Comparison of ENCODE assay signal across 15 cellular contexts in the genomic region with DNA sequence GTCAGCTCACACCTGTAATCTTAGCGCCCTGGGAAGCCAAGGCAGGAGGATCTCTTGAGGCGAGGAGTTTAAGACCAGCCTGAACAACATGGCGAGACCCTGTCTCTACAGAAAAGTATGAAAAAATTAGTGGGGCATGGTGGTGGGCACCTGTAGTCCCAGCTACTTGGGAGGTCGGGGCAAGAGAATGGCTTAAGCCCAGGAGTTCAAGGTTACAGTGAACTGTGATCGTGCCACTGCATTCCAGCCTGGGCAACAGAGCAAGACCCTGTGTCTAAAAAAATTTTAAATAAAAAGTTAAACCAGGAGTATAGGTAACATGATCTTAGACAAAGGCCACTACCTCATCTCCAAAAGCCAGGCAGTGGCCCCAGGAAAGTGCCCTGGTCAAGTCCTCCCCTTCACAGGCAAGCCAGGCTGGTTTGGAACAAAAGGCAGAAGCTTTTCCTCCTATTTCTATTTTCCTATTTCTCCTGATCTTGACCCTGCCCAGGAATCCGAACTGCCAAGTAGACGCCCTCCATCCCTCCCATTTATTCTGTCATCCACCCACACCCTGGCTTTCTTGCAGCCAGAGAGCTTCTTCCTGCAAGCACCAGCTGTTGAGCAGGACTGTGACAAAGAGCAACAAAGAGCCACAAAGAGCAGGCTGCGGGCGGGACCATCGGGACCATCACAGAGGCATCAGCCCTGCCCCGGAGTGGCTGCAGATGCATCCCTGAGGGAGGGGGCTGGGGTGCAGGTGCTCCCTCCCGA.
DNase-seq lines count a peak whose midpoint lies in the region; ATAC-seq, FAIRE-seq and TF ChIP-seq lines count a peak whose summit lies in the region.
"Had no signal": no experiment of that assay in that cellular context is flagged by ENCODE, and none has a peak within 500 bp of the region (broad histone marks: within the 10 kb centered on the region; RNA-seq: fewer than 3 reads in every experiment).

No MANE protein-coding gene starts in this region.

- H2AFZ ChIP-seq in endothelial cell of umbilical vein (ENCODE audit: low read depth, low read length), result no peak overlapping the region

- peak; percentile 40 for DNase-seq in MG63
- peak; percentile 47 for DNase-seq in endothelial cell of umbilical vein (ENCODE audit: low read depth, low spot score)
- DNase-seq in right lobe of liver, result no peak
- peak; percentile 71 for DNase-seq in small intestine
- no peak for DNase-seq in T-helper 1 cell
- DNase-seq in mesenteric fat pad (ENCODE audit: low spot score), result no peak
- DNase-seq in stimulated activated CD4-positive, alpha-beta T cell treated with anti-CD3 and anti-CD28 coated beads, Interleukin-4, amount 100 ng/mL, for 24 hours, result no peak
- DNase-seq: activated CD4-positive, alpha-beta memory T cell treated with anti-CD3 and anti-CD28 coated beads, Interleukin-2, amount 10 ng/mL, durations not matched to agents 7 days and 5 days; activated naive CD4-positive, alpha-beta T cell; CD8-positive, alpha-beta T cell; immature natural killer cell; occipital lobe; OCI-M1; stimulated activated CD4-positive, alpha-beta T cell treated with anti-CD3 and anti-CD28 coated beads, Interleukin-4, amount 100 ng/mL, for 4 hours had no signal

- no peak overlapping the region for H3K9ac ChIP-seq in endothelial cell of umbilical vein (replicated peaks; ENCODE audit: extremely low read depth, insufficient read depth, low read length)

- dilution Hi-C loops in endothelial cell of umbilical vein (cut with MboI; ENCODE audit: extremely low pct_ligation_motif_present, low sequenced_read_pairs), result no loop called here

- H3K9me3 ChIP-seq in MG63 (no peaks in the 10 kb centered on the region), endothelial cell of umbilical vein (replicated peaks; ENCODE audit: control insufficient read depth, insufficient read depth, low read length) (no peaks in the 10 kb centered on the region), right lobe of liver (no peaks in the 10 kb centered on the region), small intestine (ENCODE audit: control insufficient read depth, low read depth) (no peaks in the 10 kb centered on the region)

- H3K36me3 ChIP-seq in MG63 (no peaks in the 10 kb centered on the region), endothelial cell of umbilical vein (ENCODE audit: control insufficient read depth in 2 of 2, extremely low read depth in 1 of 2, insufficient read depth in 2 of 2, low read length in 2 of 2) (no peaks in the 10 kb centered on the region), right lobe of liver (no peaks in the 10 kb centered on the region), small intestine (ENCODE audit: control insufficient read depth in 2 of 2, insufficient read depth in 2 of 2, low read length in 2 of 2) (no peaks in the 10 kb centered on the region)

- H3K4me2 ChIP-seq in endothelial cell of umbilical vein (ENCODE audit: insufficient read depth, low read length), result peak overlapping the region; percentile 34

- H3K27me3 ChIP-seq in MG63, result no peaks in the 10 kb centered on the region
- peaks cover 0 to 4% of the 10 kb centered on the region in 2 experiments for H3K27me3 ChIP-seq in endothelial cell of umbilical vein (ENCODE audit: control insufficient read depth in 2 of 2, insufficient read depth in 2 of 2, low read length in 2 of 2)
- H3K27me3 ChIP-seq in right lobe of liver, result no peaks in the 10 kb centered on the region
- peaks cover 0 to 3% of the 10 kb centered on the region in 2 donors for H3K27me3 ChIP-seq in small intestine (ENCODE audit: control insufficient read depth in 2 of 2, insufficient read depth in 2 of 2, low read length in 2 of 2)

- no peaks in the 10 kb centered on the region for H3K79me2 ChIP-seq in endothelial cell of umbilical vein (ENCODE audit: control insufficient read depth, insufficient read depth, low read length)

- H3K4me1 ChIP-seq in endothelial cell of umbilical vein (ENCODE audit: control insufficient read depth, extremely low read depth, insufficient read depth, low read length) (peaks cover 22% of the 10 kb centered on the region), right lobe of liver (peaks cover 0 to 36% (median 15%) of the 10 kb centered on the region in 4 donors), small intestine (ENCODE audit: control insufficient read depth in 2 of 2, insufficient read depth in 1 of 2, low read depth in 1 of 2, low read length in 1 of 2) (peaks cover 4% of the 10 kb centered on the region in 2 donors)

- ATAC-seq in right lobe of liver (peak; percentile 1 to 47 (median 10)), GM18861 (IDR thresholded peaks at IDR 0.05; ENCODE audit: unreplicated experiment) (no peak)
- ATAC-seq: CD8-positive, alpha-beta T cell had no signal

- intact Hi-C loops in endothelial cell of umbilical vein (cut with micrococcal nuclease) (loop anchor here (1.0 to 5.0 kb wide), 4 partner anchors 24 to 680 kb away; partner anchors contain the start of genes AFDN and CEP43), right lobe of liver (cut with DNase I) (no loop called here)

- H3K27ac ChIP-seq in endothelial cell of umbilical vein (ENCODE audit: insufficient read depth, low read depth, low read length) (no peak overlapping the region), right lobe of liver (peak overlapping the region; percentile 60 to 75 (median 65)), small intestine (ENCODE audit: low read depth in 1 of 2, low read length in 1 of 2) (peak overlapping the region; percentile 56 to 75)

- 37% methylated on average over 11 of the region's 12 CpGs for WGBS in right lobe of liver (ENCODE audit: insufficient coverage, low coverage, low lambda C conversion rate, missing lambda C conversion rate)
- 32 to 54% (median 34%) methylated on average over 12 of the region's 12 CpGs for WGBS in small intestine, 3 donors

- no peaks in the 10 kb centered on the region for H4K20me1 ChIP-seq in endothelial cell of umbilical vein (replicated peaks; ENCODE audit: control insufficient read depth, extremely low read depth, insufficient read depth, low read length)

- POLR2A ChIA-PET in endothelial cell of umbilical vein (lab: Charles Lee), result no interaction called here

- CTCF ChIA-PET in endothelial cell of umbilical vein (lab: Charles Lee), result interaction anchor here (1.4 to 1.7 kb wide), 2 partner anchors 22 to 222 kb away, joined by 3 to 4 read pairs; no protein-coding TSS in a partner anchor

- H3K4me3 ChIP-seq in MG63 (no peak overlapping the region), endothelial cell of umbilical vein (replicated peaks in 1 of 3; ENCODE audit: insufficient read depth in 1 of 3, low read depth in 1 of 3, low read length in 3 of 3) (no peak overlapping the region), right lobe of liver (no peak overlapping the region), small intestine (ENCODE audit: low read depth in 1 of 2, low read length in 2 of 2) (no peak overlapping the region)

- H3K9me1 ChIP-seq in endothelial cell of umbilical vein (replicated peaks; ENCODE audit: control insufficient read depth, extremely low read depth, insufficient read depth, low read length), result no peaks in the 10 kb centered on the region

- no peak for FAIRE-seq in endothelial cell of umbilical vein (lab: Jason Lieb, UNC)
- FAIRE-seq in small intestine (lab: Jason Lieb, UNC), result no peak

- no TSS peak for BruUV-seq in endothelial cell of umbilical vein (replicated peaks; lab: Mats Ljungman, UMichigan)

- TF ChIP-seq POLR2A in endothelial cell of umbilical vein (IDR thresholded peaks at IDR 0.05; ENCODE audit: low read depth, low read length) (no peak), right lobe of liver (IDR thresholded peaks at IDR 0.05) (no peak)

- no peak for TF ChIP-seq CTCF in endothelial cell of umbilical vein (IDR thresholded peaks at IDR 0.05; ENCODE audit: extremely low read depth in 1 of 2, insufficient read depth in 1 of 2, low read depth in 1 of 2, low read length in 2 of 2)
- TF ChIP-seq CTCF in right lobe of liver (IDR thresholded peaks at IDR 0.05), result no peak

TF ChIP-seq in endothelial cell of umbilical vein, 7 proteins besides CTCF, POLR2A, EP300 and RAD21:
- TF ChIP-seq JUN (IDR thresholded peaks at IDR 0.05; ENCODE audit: borderline replicate concordance, insufficient read depth, insufficient read length, low read depth), result no peak
- TF ChIP-seq FOS (IDR thresholded peaks at IDR 0.05; ENCODE audit: borderline replicate concordance, insufficient read depth, low read length), result no peak
- TF ChIP-seq, protein P1, sequence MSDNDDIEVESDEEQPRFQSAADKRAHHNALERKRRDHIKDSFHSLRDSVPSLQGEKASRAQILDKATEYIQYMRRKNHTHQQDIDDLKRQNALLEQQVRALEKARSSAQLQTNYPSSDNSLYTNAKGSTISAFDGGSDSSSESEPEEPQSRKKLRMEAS (IDR thresholded peaks at IDR 0.05; ENCODE audit: insufficient read depth, insufficient read length), result no peak
- no peak for TF ChIP-seq GATA2 (IDR thresholded peaks at IDR 0.05; ENCODE audit: insufficient read depth, insufficient read length, low read depth, low read length)
- no peak for TF ChIP-seq EZH2 (IDR thresholded peaks at IDR 0.05; ENCODE audit: borderline replicate concordance, low read depth, low read length, severe bottlenecking)
- no peak for TF ChIP-seq MYC (IDR thresholded peaks at IDR 0.05; ENCODE audit: low read depth, low read length)
- TF ChIP-seq POLR2AphosphoS5 (IDR thresholded peaks at IDR 0.05; ENCODE audit: insufficient read depth, low read depth, low read length), result no peak

Comparison
In these comparisons a context has a peak if more than half of its experiments do, and no peak if none do; other contexts are left out.
1. DNase-seq: peak in MG63 (single experiment), endothelial cell of umbilical vein (single experiment) and small intestine (single experiment); none in right lobe of liver (0 of 3), T-helper 1 cell (0 of 5), mesenteric fat pad (single experiment) and stimulated activated CD4-positive, alpha-beta T cell treated with anti-CD3 and anti-CD28 coated beads, Interleukin-4, amount 100 ng/mL, for 24 hours (single experiment).